In the genomic region with DNA sequence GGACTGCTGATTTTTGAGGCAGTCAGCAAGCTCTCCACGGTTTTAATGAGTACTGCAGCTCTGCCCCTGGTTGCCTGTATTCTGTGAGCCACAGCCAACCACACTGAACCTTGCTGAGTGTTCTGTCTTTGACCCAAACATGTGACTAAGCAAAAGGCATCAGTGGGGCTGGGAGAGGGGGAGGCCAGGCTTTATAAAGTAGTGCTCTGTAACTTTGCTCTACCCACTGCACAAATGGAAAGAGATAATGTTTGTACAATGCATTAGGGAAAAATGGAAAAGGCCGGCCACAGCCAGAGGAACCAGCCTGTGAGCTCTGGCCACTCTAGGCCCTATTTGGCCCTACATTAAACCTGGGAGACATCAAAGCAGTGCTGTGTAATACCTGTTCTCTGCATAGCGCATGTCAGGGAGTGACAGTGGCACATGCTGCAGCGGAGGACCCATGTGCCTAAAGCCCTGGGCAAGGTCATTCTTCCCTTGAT, we compare ENCODE assay signal across 14 cellular contexts.
"Had no signal": no experiment of that assay in that cellular context is flagged by ENCODE, and none has a peak within 500 bp of the region (broad histone marks: within the 10 kb centered on the region; RNA-seq: fewer than 3 reads in every experiment).

No MANE protein-coding gene starts in this region.

- H3K36me3 ChIP-seq: brain microvascular endothelial cell, pancreas, spleen, stomach had no signal

- H3K27me3 ChIP-seq: brain microvascular endothelial cell, pancreas, spleen, stomach, testis had no signal

- H3K4me3 ChIP-seq: pancreas, spleen, stomach, testis had no signal

- H3K4me1 Mint-ChIP-seq: WTC11 had no signal

- ATAC-seq: WTC11 had no signal

- H3K27ac Mint-ChIP-seq: activated naive CD8-positive, alpha-beta T cell treated with anti-CD3 and anti-CD28 coated beads for 36 hours; dendritic cell treated with granulocyte-macrophage colony-stimulating factor and Interleukin-4, amounts not matched to agents 40 ng/mL and 50 ng/mL, for 4 days; WTC11 had no signal

- H3K4me1 ChIP-seq: pancreas, testis had no signal

- H3K36me3 Mint-ChIP-seq: naive B cell, WTC11 had no signal

- DNase-seq: activated CD4-positive, alpha-beta T cell treated with anti-CD3 and anti-CD28 coated beads for 48 hours; activated CD8-positive, alpha-beta memory T cell treated with anti-CD3 and anti-CD28 coated beads, Interleukin-2, amount 50 U/mL, for 48 hours; activated gamma-delta T cell treated with Interleukin-2 at 50 U/mL for 16 hours; activated naive CD8-positive, alpha-beta T cell treated with anti-CD3 and anti-CD28 coated beads for 36 hours; brain microvascular endothelial cell; mammary epithelial cell; naive B cell; pancreas; spleen; stomach; testis had no signal

- H3K9me3 ChIP-seq: pancreas, spleen, stomach, testis had no signal

- H3K27ac ChIP-seq: brain microvascular endothelial cell, epithelial cell of prostate, pancreas, spleen, stomach, testis had no signal

- H3K9me3 Mint-ChIP-seq: activated naive CD8-positive, alpha-beta T cell treated with anti-CD3 and anti-CD28 coated beads for 36 hours; dendritic cell treated with granulocyte-macrophage colony-stimulating factor and Interleukin-4, amounts not matched to agents 40 ng/mL and 50 ng/mL, for 4 days; naive B cell; WTC11 had no signal

- H3K4me3 Mint-ChIP-seq: activated naive CD8-positive, alpha-beta T cell treated with anti-CD3 and anti-CD28 coated beads for 36 hours; dendritic cell treated with granulocyte-macrophage colony-stimulating factor and Interleukin-4, amounts not matched to agents 40 ng/mL and 50 ng/mL, for 4 days; naive B cell; WTC11 had no signal
